In the genomic region with DNA sequence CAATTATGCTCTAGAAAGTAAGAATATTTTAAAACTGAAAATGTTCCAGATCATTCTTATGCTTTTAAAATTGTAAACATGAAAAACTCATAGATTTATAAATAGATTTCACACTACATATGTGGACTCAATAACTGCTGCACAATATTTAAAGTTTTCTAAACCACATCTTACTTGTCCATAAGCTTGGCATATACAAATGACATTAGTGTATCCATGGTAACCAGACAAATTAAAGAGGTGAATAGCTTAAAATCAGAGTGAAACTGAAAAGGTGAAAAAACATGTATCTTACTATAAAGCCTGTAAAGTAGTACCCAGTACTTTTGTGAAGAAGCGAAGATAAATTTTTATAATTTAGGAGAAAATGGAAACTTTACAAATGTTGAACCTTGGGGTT, we compare ENCODE assay signal across 7 cellular contexts.
"Had no signal": no experiment of that assay in that cellular context is flagged by ENCODE, and none has a peak within 500 bp of the region (broad histone marks: within the 10 kb centered on the region; RNA-seq: fewer than 3 reads in every experiment).

No MANE protein-coding gene starts in this region.

- FAIRE-seq: G401.6, GM12891, GM12892, GM18507, GM19239 had no signal

- DNase-seq: GDM1, GF-D8 had no signal
